In genomic region chr3:8509961-8510360, GRCh38 we compare ENCODE assay signal across 14 cellular contexts. TPM values are rescaled to one million over a fixed set of nuclear protein-coding genes. Genes with fewer than 3 reads are reported as not detected.
A peak's percentile ranks its signal among the peaks of the same experiment; 100 is the strongest.
DNase-seq lines count a peak whose midpoint lies in the region; ATAC-seq and TF ChIP-seq lines count a peak whose summit lies in the region.
"Had no signal": no experiment of that assay in that cellular context is flagged by ENCODE, and none has a peak within 500 bp of the region (broad histone marks: within the 10 kb centered on the region; RNA-seq: fewer than 3 reads in every experiment).

No MANE protein-coding gene starts in this region.

- H3K4me1 ChIP-seq in PC-3 (ENCODE audit: insufficient read depth, low read length) (peaks cover 40% of the 10 kb centered on the region), endodermal cell (ENCODE audit: control insufficient read depth, insufficient read depth, low read length) (peaks cover 30% of the 10 kb centered on the region), osteoblast (ENCODE audit: insufficient read depth, low read length) (peaks cover 40% of the 10 kb centered on the region)

- DNase-seq in AG09319 (ENCODE audit: extremely low read depth, low read depth), result peak; percentile 36
- peak; percentile 73 for DNase-seq in PC-3
- DNase-seq in endodermal cell, result peak; percentile 21
- DNase-seq in osteoblast (ENCODE audit: insufficient read length, low spot score, missing footprints), result peak; percentile 66
- no peak for DNase-seq in DMS 273 treated with DMSO at 0.1 percent for 48 hours (lab: John Stamatoyannopoulos, UW)
- no peak for DNase-seq in ecto neural progenitor cell (ENCODE audit: low spot score)
- DNase-seq in NCI-H748 treated with DMSO at 0.1 percent for 48 hours (lab: John Stamatoyannopoulos, UW), result no peak
- DNase-seq in effector CD8-positive, alpha-beta T cell (lab: John Stamatoyannopoulos, UW), result no peak
- DNase-seq: activated T-cell treated with anti-CD3 and anti-CD28 coated beads, Interleukin-2, amount 50 U/mL, for 72 hours; GOT3; spleen had no signal

- H3K9me3 ChIP-seq in PC-3 (ENCODE audit: low read length) (no peaks in the 10 kb centered on the region), endodermal cell (ENCODE audit: control insufficient read depth, low read length) (no peaks in the 10 kb centered on the region), osteoblast (ENCODE audit: low read depth, low read length) (no peaks in the 10 kb centered on the region)
- H3K9me3 ChIP-seq: spleen had no signal

- no peak overlapping the region for H2AFZ ChIP-seq in PC-3 (ENCODE audit: low read length)
- H2AFZ ChIP-seq in osteoblast (ENCODE audit: low read length), result no peak overlapping the region

- intact Hi-C loops in PC-3 (cut with micrococcal nuclease), result loop anchor here (5.0 kb wide), 1 partner anchor 117 kb away; no protein-coding TSS in a partner anchor

- no peak overlapping the region for H3K4me3 Mint-ChIP-seq in endodermal cell
- H3K4me3 Mint-ChIP-seq: activated T-cell treated with anti-CD3 and anti-CD28 coated beads, Interleukin-2, amount 50 U/mL, for 72 hours had no signal

- no peaks in the 10 kb centered on the region for H3K36me3 ChIP-seq in PC-3 (ENCODE audit: low read depth, low read length)
- H3K36me3 ChIP-seq in endodermal cell (ENCODE audit: control insufficient read depth, insufficient read depth, low read length), result peaks cover 100% of the 10 kb centered on the region
- H3K36me3 ChIP-seq in osteoblast (ENCODE audit: insufficient read depth, low read length), result peaks cover 86% of the 10 kb centered on the region
- H3K36me3 ChIP-seq: BLaER1 treated with 17β-estradiol and CSF1 and Interleukin-3, amounts not matched to agents 10 nM and 100 nM had no signal

- H3K9ac ChIP-seq in PC-3 (ENCODE audit: low read length) (no peak overlapping the region), endodermal cell (ENCODE audit: extremely low read depth, low read length, poor library complexity, severe bottlenecking) (no peak overlapping the region)
- H3K9ac ChIP-seq: BLaER1 treated with 17β-estradiol and CSF1 and Interleukin-3, amounts not matched to agents 10 nM and 100 nM; KMS-11 had no signal

- no peak overlapping the region for H3K4me3 ChIP-seq in PC-3 (ENCODE audit: low read length)
- H3K4me3 ChIP-seq in endodermal cell (ENCODE audit: low read length), result no peak overlapping the region
- H3K4me3 ChIP-seq in osteoblast (ENCODE audit: insufficient read depth, low read length), result no peak overlapping the region
- H3K4me3 ChIP-seq: BLaER1 treated with 17β-estradiol and CSF1 and Interleukin-3, amounts not matched to agents 10 nM and 100 nM had no signal

- H3K27me3 ChIP-seq in PC-3 (ENCODE audit: low read length), result no peaks in the 10 kb centered on the region
- H3K27me3 ChIP-seq in endodermal cell (ENCODE audit: control insufficient read depth, insufficient read depth, low read length, poor library complexity, severe bottlenecking), result no peaks in the 10 kb centered on the region
- H3K27me3 ChIP-seq in osteoblast (ENCODE audit: insufficient read depth, low read length), result no peaks in the 10 kb centered on the region
- H3K27me3 ChIP-seq: BLaER1 treated with 17β-estradiol and CSF1 and Interleukin-3, amounts not matched to agents 10 nM and 100 nM; spleen had no signal

- no peak overlapping the region for H3K27ac Mint-ChIP-seq in endodermal cell
- H3K27ac Mint-ChIP-seq: activated T-cell treated with anti-CD3 and anti-CD28 coated beads, Interleukin-2, amount 50 U/mL, for 72 hours had no signal

- H3K4me2 ChIP-seq in PC-3 (ENCODE audit: low read length) (peak overlapping the region; percentile 30), osteoblast (ENCODE audit: insufficient read depth, low read length) (peak overlapping the region; percentile 26)
- H3K4me2 ChIP-seq: BLaER1 treated with 17β-estradiol and CSF1 and Interleukin-3, amounts not matched to agents 10 nM and 100 nM; KMS-11 had no signal

- H3K27me3 Mint-ChIP-seq in endodermal cell (ENCODE audit: insufficient read depth), result no peaks in the 10 kb centered on the region

- H3F3A ChIP-seq in PC-3 (ENCODE audit: low read length, unreplicated experiment), result peaks cover 6% of the 10 kb centered on the region

- peaks cover 24% of the 10 kb centered on the region for H3K4me1 Mint-ChIP-seq in endodermal cell

- H4K20me1 ChIP-seq in PC-3 (ENCODE audit: low read length) (no peaks in the 10 kb centered on the region), osteoblast (ENCODE audit: insufficient read depth, low read length) (no peaks in the 10 kb centered on the region)
- H4K20me1 ChIP-seq: BLaER1 treated with 17β-estradiol and CSF1 and Interleukin-3, amounts not matched to agents 10 nM and 100 nM had no signal

- no peak for TF ChIP-seq CTCF in AG09319 (IDR thresholded peaks at IDR 0.05; ENCODE audit: low read depth, low read length)
- no peak for TF ChIP-seq CTCF in PC-3 (conservative IDR thresholded peaks at IDR 0.05; ENCODE audit: low read depth, low read length)
- TF ChIP-seq CTCF in endodermal cell (conservative IDR thresholded peaks at IDR 0.05), result no peak
- no peak for TF ChIP-seq CTCF in osteoblast (IDR thresholded peaks at IDR 0.05; ENCODE audit: extremely low read depth, low read depth, low read length)

- H3K27ac ChIP-seq in PC-3 (ENCODE audit: low read length), result peak overlapping the region; percentile 28; the same call in 1 of the 2 replicates
- H3K27ac ChIP-seq in endodermal cell (ENCODE audit: low read depth, low read length), result no peak overlapping the region
- H3K27ac ChIP-seq in osteoblast (ENCODE audit: low read depth, low read length), result peak overlapping the region; percentile 82
- H3K27ac ChIP-seq: BLaER1 treated with 17β-estradiol and CSF1 and Interleukin-3, amounts not matched to agents 10 nM and 100 nM; KMS-11 had no signal

- no peaks in the 10 kb centered on the region for H3K9me3 Mint-ChIP-seq in endodermal cell

- 93 to 95% methylated on average over 3 to 6 of the region's 6 CpGs for WGBS in endodermal cell (ENCODE audit: insufficient coverage in 1 of 2, insufficient read length in 1 of 2), 2 experiments

- POLR2A ChIA-PET in PC-3 (lab: Charles Lee; ENCODE audit: unreplicated experiment), result interaction anchor here (0.9 kb wide), 1 partner anchor 9 kb away, joined by 3 read pairs; the partner anchor contains the start of gene LMCD1

- ATAC-seq in PC-3, result peak; percentile 43
- ATAC-seq: activated T-cell treated with anti-CD3 and anti-CD28 coated beads, Interleukin-2, amount 50 U/mL, for 72 hours; Right ventricle myocardium inferior had no signal

- H3K79me2 ChIP-seq in PC-3 (ENCODE audit: low read length) (no peaks in the 10 kb centered on the region), osteoblast (ENCODE audit: insufficient read depth, low read length) (peaks cover 41% of the 10 kb centered on the region)

- BruUV-seq in PC-3 (replicated peaks; lab: Mats Ljungman, UMichigan), result no TSS peak

- H3K36me3 Mint-ChIP-seq in endodermal cell (ENCODE audit: low read depth), result peaks cover 35% of the 10 kb centered on the region

- H3K9me2 ChIP-seq in PC-3 (replicated peaks; ENCODE audit: low read length), result no peaks in the 10 kb centered on the region

- CTCF ChIA-PET in PC-3 (lab: Charles Lee), result no interaction called here

RNA-seq across cellular contexts. Expression of gene LMCD1, which starts 8.3 kb away (rescaled TPM):
- total RNA-seq in PC-3 (2014; rRNA removed), result 8.2 and 9.1 TPM in 2 replicates
- 10 to 100 TPM; 20.7 to 35.7 TPM for total RNA-seq in endodermal cell
- polyA plus RNA-seq in endodermal cell (2013, experiment 1 of 2), result 32.7 TPM
- polyA plus RNA-seq in endodermal cell (2013, experiment 2 of 2), result 42.3 TPM
- total RNA-seq in osteoblast, result 213 and 294 TPM in 2 replicates

Comparison
In these comparisons a context has a peak if more than half of its experiments do, and no peak if none do; other contexts are left out.
1. DNase-seq: peak in AG09319 (single experiment), PC-3 (single experiment), endodermal cell (single experiment) and osteoblast (single experiment); none in DMS 273 treated with DMSO at 0.1 percent for 48 hours (single experiment), ecto neural progenitor cell (single experiment), NCI-H748 treated with DMSO at 0.1 percent for 48 hours (single experiment) and effector CD8-positive, alpha-beta T cell (single experiment).